ENCODE assay signal across 10 cellular contexts in genomic region chr19:10651821-10652220, GRCh38. TPM values are rescaled to one million over a fixed set of nuclear protein-coding genes. Genes with fewer than 3 reads are reported as not detected.
DNase-seq lines count a peak whose midpoint lies in the region; ATAC-seq and TF ChIP-seq lines count a peak whose summit lies in the region.
"Had no signal": no experiment of that assay in that cellular context is flagged by ENCODE, and none has a peak within 500 bp of the region (broad histone marks: within the 10 kb centered on the region; RNA-seq: fewer than 3 reads in every experiment).

No MANE protein-coding gene starts in this region.

- H3K4me2 ChIP-seq in IMR-90 (ENCODE audit: low read depth, low read length), result no peak overlapping the region

- no peak overlapping the region for H2BK20ac ChIP-seq in IMR-90 (ENCODE audit: low read depth, low read length)

- H2BK5ac ChIP-seq in IMR-90 (ENCODE audit: low read depth, low read length, poor library complexity, severe bottlenecking), result no peak overlapping the region

- no peak overlapping the region for H4K8ac ChIP-seq in IMR-90 (ENCODE audit: low read depth in 2 of 2, low read length in 2 of 2)

- H3K9me3 Mint-ChIP-seq in CD14-positive monocyte, result peaks cover 0 to 2% (median 0%) of the 10 kb centered on the region in 7 donors
- H3K9me3 Mint-ChIP-seq in activated T-helper 17 cell treated with anti-CD3 and anti-CD28 coated beads, Interleukin-2, amount 50 U/mL, for 72 hours, result no peaks in the 10 kb centered on the region
- peaks cover 0 to 3% (median 0%) of the 10 kb centered on the region in 7 donors for H3K9me3 Mint-ChIP-seq in naive B cell

- no peak overlapping the region for H3K9ac ChIP-seq in IMR-90 (ENCODE audit: low read depth, low read length)

- H2BK15ac ChIP-seq in IMR-90 (ENCODE audit: low read depth, low read length), result no peak overlapping the region

- no peaks in the 10 kb centered on the region for H3K27me3 ChIP-seq in IMR-90 (ENCODE audit: control insufficient read depth, insufficient read depth, low read length)

- POLR2A ChIA-PET in IMR-90 (lab: Charles Lee; ENCODE audit: unreplicated experiment), result no interaction called here

- intact Hi-C loops in CD14-positive monocyte (cut with micrococcal nuclease), result loop anchor here in 1 of 2 donors (5.0 kb wide), 1 partner anchor 85 kb away; the partner anchor contains the start of genes CDKN2D and KRI1
- intact Hi-C loops in IMR-90 (cut with micrococcal nuclease), result no loop called here
- intact Hi-C loops in cardiac septum (cut with DNase I), result loop anchor here (5.0 kb wide), 1 partner anchor 85 kb away; the partner anchor contains the start of genes CDKN2D and KRI1

- H3K27ac ChIP-seq in IMR-90 (ENCODE audit: insufficient read depth, low read length), result no peak overlapping the region

- H3K9me3 ChIP-seq in IMR-90 (ENCODE audit: control insufficient read depth, insufficient read depth, low read length), result no peaks in the 10 kb centered on the region

- H3K36me3 Mint-ChIP-seq in CD14-positive monocyte (peaks cover 0 to under 1% of the 10 kb centered on the region in 2 donors), naive B cell (no peaks in the 10 kb centered on the region)
- peaks cover 45% of the 10 kb centered on the region for H3K36me3 Mint-ChIP-seq in activated T-helper 17 cell treated with anti-CD3 and anti-CD28 coated beads, Interleukin-2, amount 50 U/mL, for 72 hours (ENCODE audit: low read depth)

- no peak overlapping the region for H2AK9ac ChIP-seq in IMR-90 (replicated peaks; ENCODE audit: low read depth, low read length, poor library complexity)

- peaks cover 8 to 34% of the 10 kb centered on the region in 2 experiments; a peak in 3 of 4 replicates for H3K79me1 ChIP-seq in IMR-90 (ENCODE audit: low read depth in 1 of 2, low read length in 2 of 2)

- H3K4me3 Mint-ChIP-seq in CD14-positive monocyte, result no peak overlapping the region
- H3K4me3 Mint-ChIP-seq in activated T-helper 17 cell treated with anti-CD3 and anti-CD28 coated beads, Interleukin-2, amount 50 U/mL, for 72 hours, result peak overlapping the region; percentile 99
- H3K4me3 Mint-ChIP-seq in naive B cell, result peak overlapping the region in 7 of 8 donors; percentile 71 to 100 (median 92)

- H4K91ac ChIP-seq in IMR-90 (ENCODE audit: insufficient read depth, low read depth, low read length), result no peak overlapping the region

- no peak overlapping the region for H3K4ac ChIP-seq in IMR-90 (ENCODE audit: low read depth, low read length)

- 0 out of 2 replicates have a peak, but pooled peaks cover 2% of the 10 kb centered on the region for H3K4me1 ChIP-seq in IMR-90 (ENCODE audit: control insufficient read depth, insufficient read depth, low read length)

- no peak for ATAC-seq in IMR-90 (ENCODE audit: low read depth)
- ATAC-seq in activated T-helper 17 cell treated with anti-CD3 and anti-CD28 coated beads, Interleukin-2, amount 50 U/mL, for 72 hours (replicated peaks), result no peak
- ATAC-seq in naive B cell (ENCODE audit: low read depth in 2 of 2), result no peak

- H2BK120ac ChIP-seq in IMR-90 (ENCODE audit: low read depth, low read length), result no peak overlapping the region

- H4K5ac ChIP-seq in IMR-90 (ENCODE audit: low read depth, low read length), result no peak overlapping the region

- CTCF ChIA-PET in IMR-90 (lab: Yijun Ruan, JAX), result interaction anchor here (0.6 kb wide), 1 partner anchor 67 kb away, joined by 3 read pairs; no protein-coding TSS in a partner anchor

- H3K56ac ChIP-seq in IMR-90 (ENCODE audit: extremely low read depth, insufficient read depth, low read length), result no peak overlapping the region

- no peak for DNase-seq in CD14-positive monocyte (ENCODE audit: low spot score)
- DNase-seq in IMR-90, result no peak
- DNase-seq in naive B cell, result no peak
- no peak for DNase-seq in G401 (ENCODE audit: low spot score)
- DNase-seq in cardiac septum (ENCODE audit: low spot score), result no peak
- no peak for DNase-seq in NCI-H748 (lab: John Stamatoyannopoulos, UW; ENCODE audit: unreplicated experiment)
- no peak for DNase-seq in HuH-7 (ENCODE audit: low spot score)
- DNase-seq: NCI-H2081, T1000 had no signal

- no peaks in the 10 kb centered on the region for H3K9me1 ChIP-seq in IMR-90 (ENCODE audit: insufficient read depth, low read length)

- peaks cover 2% of the 10 kb centered on the region for H3K36me3 ChIP-seq in IMR-90 (ENCODE audit: control insufficient read depth, insufficient read depth, low read length)

- peaks cover 23% of the 10 kb centered on the region for H4K20me1 ChIP-seq in IMR-90 (ENCODE audit: insufficient read depth, low read length)

- H3K4me3 ChIP-seq in IMR-90 (ENCODE audit: insufficient read depth, low read depth, low read length), result no peak overlapping the region

- no CpG with 5 or more reads among the region's 3 CpGs for WGBS in IMR-90 (ENCODE audit: extremely low coverage in 2 of 2, insufficient read length in 1 of 2), 2 experiments

- dilution Hi-C loops in IMR-90 (cut with HindIII; ENCODE audit: low sequenced_read_pairs, unreplicated experiment), result no loop called here

- no peak overlapping the region for H3K14ac ChIP-seq in IMR-90 (replicated peaks; ENCODE audit: low read depth, low read length)

- no peak overlapping the region for H3K23ac ChIP-seq in IMR-90 (ENCODE audit: low read depth, low read length)

- no peak for TF ChIP-seq RAD21 in IMR-90 (IDR thresholded peaks at IDR 0.05; ENCODE audit: low read length)

- H2AK5ac ChIP-seq in IMR-90 (ENCODE audit: low read depth, low read length), result no peak overlapping the region

- peak overlapping the region in 5 of 7 donors; percentile 57 to 98 (median 98) for H3K27ac Mint-ChIP-seq in CD14-positive monocyte
- no peak overlapping the region for H3K27ac Mint-ChIP-seq in activated T-helper 17 cell treated with anti-CD3 and anti-CD28 coated beads, Interleukin-2, amount 50 U/mL, for 72 hours
- H3K27ac Mint-ChIP-seq in naive B cell, result peak overlapping the region; percentile 91 to 100 (median 100)

- H3K27me3 Mint-ChIP-seq in CD14-positive monocyte (ENCODE audit: low read depth in 3 of 3), result peaks cover 0 to 7% (median 1%) of the 10 kb centered on the region in 3 donors
- no peaks in the 10 kb centered on the region for H3K27me3 Mint-ChIP-seq in activated T-helper 17 cell treated with anti-CD3 and anti-CD28 coated beads, Interleukin-2, amount 50 U/mL, for 72 hours
- H3K27me3 Mint-ChIP-seq in naive B cell, result peaks cover 0 to 4% (median 0%) of the 10 kb centered on the region in 3 donors

- peaks cover 41% of the 10 kb centered on the region for H3K4me1 Mint-ChIP-seq in CD14-positive monocyte
- peaks cover 22% of the 10 kb centered on the region for H3K4me1 Mint-ChIP-seq in activated T-helper 17 cell treated with anti-CD3 and anti-CD28 coated beads, Interleukin-2, amount 50 U/mL, for 72 hours
- H3K4me1 Mint-ChIP-seq in naive B cell, result peaks cover 25 to 38% (median 37%) of the 10 kb centered on the region in 3 donors

- BruUV-seq in IMR-90 (replicated peaks; lab: Mats Ljungman, UMichigan), result no TSS peak

- H3K18ac ChIP-seq in IMR-90 (ENCODE audit: low read depth, low read length), result no peak overlapping the region

- TF ChIP-seq POLR2A in IMR-90 (IDR thresholded peaks at IDR 0.05; ENCODE audit: low read depth, low read length), result no peak

- TF ChIP-seq CTCF in CD14-positive monocyte (IDR thresholded peaks at IDR 0.05) (no peak), IMR-90 (conservative IDR thresholded peaks at IDR 0.05; ENCODE audit: low read depth, low read length) (no peak)

- in situ Hi-C loops in IMR-90 (cut with MboI; ENCODE audit: low sequenced_read_pairs) (no loop called here), G401 (cut with HindIII; ENCODE audit: low sequenced_read_pairs) (no loop called here)

- no peak overlapping the region for H2AFZ ChIP-seq in IMR-90 (replicated peaks; ENCODE audit: low read length, poor library complexity)

TF ChIP-seq in IMR-90, 13 proteins besides CTCF, POLR2A, EP300 and RAD21:
- peak; percentile 99 for TF ChIP-seq MAFK (IDR thresholded peaks at IDR 0.05; ENCODE audit: low read depth, low read length)
- no peak for TF ChIP-seq RCOR1 (IDR thresholded peaks at IDR 0.05; ENCODE audit: insufficient replicate concordance, low read length)

RNA-seq across cellular contexts. Expression of gene ILF3, which starts 2.3 kb away (rescaled TPM):
- polyA plus RNA-seq in CD14-positive monocyte (10 to 100 TPM; 34.4 to 48.1 TPM), IMR-90 (2012; rRNA removed) (155 and 166 TPM in 2 replicates), naive B cell (ENCODE audit: low read depth in 6 of 6) (10 to 100 TPM; 34.2 to 95.0 (median 71.6) TPM)
- total RNA-seq in IMR-90 (2012; rRNA removed) (95.3 and 120 TPM in 2 replicates), cardiac septum (115 TPM)
- polyA plus RNA-seq in IMR-90 (2012; cell fraction: cytosol; rRNA removed), result 86.0 and 97.7 TPM in 2 replicates
- 521 and 599 TPM in 2 replicates for polyA plus RNA-seq in IMR-90 (2012; cell fraction: nucleus; rRNA removed; ENCODE audit: low replicate concordance)
- 100 to 1,000 TPM; 286 to 439 TPM for total RNA-seq in activated T-helper 17 cell treated with anti-CD3 and anti-CD28 coated beads, Interleukin-2, amount 50 U/mL, for 72 hours
- total RNA-seq in G401 (2014; rRNA removed; shearing (Covaris generic)), result 363 and 464 TPM in 2 replicates

RNA-seq across cellular contexts. Expression of gene SLC44A2, which starts 26.5 kb away (rescaled TPM):
- polyA plus RNA-seq in CD14-positive monocyte (10 to 100 TPM; 43.5 to 95.9 TPM), IMR-90 (2012; rRNA removed) (62.1 and 62.9 TPM in 2 replicates), naive B cell (ENCODE audit: low read depth in 6 of 6) (100 to 1,000 TPM; 290 to 499 (median 313) TPM)
- total RNA-seq in IMR-90 (2012; rRNA removed) (25.8 and 28.5 TPM in 2 replicates), cardiac septum (114 TPM)
- 44.2 and 47.4 TPM in 2 replicates for polyA plus RNA-seq in IMR-90 (2012; cell fraction: cytosol; rRNA removed)
- polyA plus RNA-seq in IMR-90 (2012; cell fraction: nucleus; rRNA removed; ENCODE audit: low replicate concordance), result 90.2 and 94.3 TPM in 2 replicates
- 10 to 100 TPM; 64.8 to 84.9 TPM for total RNA-seq in activated T-helper 17 cell treated with anti-CD3 and anti-CD28 coated beads, Interleukin-2, amount 50 U/mL, for 72 hours
- total RNA-seq in G401 (2014; rRNA removed; shearing (Covaris generic)), result 7.4 and 12.8 TPM in 2 replicates

RNA-seq across cellular contexts. Expression of gene QTRT1, which starts 49.4 kb away (rescaled TPM):
- polyA plus RNA-seq in CD14-positive monocyte, result 10 to 100 TPM in 1 of 2 donors, 1 to 10 TPM in 1; 9.9 to 12.3 TPM
- 18.6 and 19.9 TPM in 2 replicates for total RNA-seq in IMR-90 (2012; rRNA removed)
- 51.8 and 63.3 TPM in 2 replicates for polyA plus RNA-seq in IMR-90 (2012; rRNA removed)
- polyA plus RNA-seq in IMR-90 (2012; cell fraction: cytosol; rRNA removed), result 65.6 and 65.8 TPM in 2 replicates
- 180 and 458 TPM in 2 replicates for polyA plus RNA-seq in IMR-90 (2012; cell fraction: nucleus; rRNA removed; ENCODE audit: low replicate concordance)
- 10 to 100 TPM; 36.9 to 61.3 TPM for total RNA-seq in activated T-helper 17 cell treated with anti-CD3 and anti-CD28 coated beads, Interleukin-2, amount 50 U/mL, for 72 hours
- polyA plus RNA-seq in naive B cell (ENCODE audit: low read depth in 6 of 6), result 10 to 100 TPM; 39.0 to 82.5 (median 46.2) TPM
- 85.4 and 93.4 TPM in 2 replicates for total RNA-seq in G401 (2014; rRNA removed; shearing (Covaris generic))
- total RNA-seq in cardiac septum, result 24.9 TPM

Comparison
In these comparisons a context has a peak if more than half of its experiments do, and no peak if none do; other contexts are left out.
1. H3K4me3 Mint-ChIP-seq: peak in activated T-helper 17 cell treated with anti-CD3 and anti-CD28 coated beads, Interleukin-2, amount 50 U/mL, for 72 hours (single experiment) and naive B cell (7 of 8); none in CD14-positive monocyte (0 of 2).